14 cellular contexts compared by ENCODE assay signal in genomic region chr5:34005211-34005610, GRCh38. TPM values are rescaled to one million over a fixed set of nuclear protein-coding genes. Genes with fewer than 3 reads are reported as not detected.
DNase-seq lines count a peak whose midpoint lies in the region; ATAC-seq and TF ChIP-seq lines count a peak whose summit lies in the region.
"Had no signal": no experiment of that assay in that cellular context is flagged by ENCODE, and none has a peak within 500 bp of the region (broad histone marks: within the 10 kb centered on the region; RNA-seq: fewer than 3 reads in every experiment).

No MANE protein-coding gene starts in this region.

- ATAC-seq in omental fat pad (ENCODE audit: low FRiP score) = no peak
- ATAC-seq: left lobe of liver had no signal

- TF ChIP-seq CTCF in GM13977 (IDR thresholded peaks at IDR 0.05; ENCODE audit: extremely low read depth, insufficient read depth, missing control alignments) (no peak), omental fat pad (IDR thresholded peaks at IDR 0.05) (no peak)

- DNase-seq in NOMO-1 treated with DMSO at 0.1 percent for 48 hours (lab: John Stamatoyannopoulos, UW; ENCODE audit: unreplicated experiment) (peak; percentile 11), NOMO-1 treated with dmso at 0.1 percent for 144 hours (lab: John Stamatoyannopoulos, UW; ENCODE audit: unreplicated experiment) (no peak), GM13977 (ENCODE audit: low spot score) (peak; percentile 51), glomerular visceral epithelial cell (ENCODE audit: extremely low spot score) (peak; percentile 88), KG1 (lab: John Stamatoyannopoulos, UW) (no peak), omental fat pad (ENCODE audit: low spot score) (no peak)
- DNase-seq: activated CD4-positive, CD25-positive, alpha-beta regulatory T cell treated with anti-CD3 and anti-CD28 coated beads, Interleukin-2, amount 50 U/mL, for 72 hours; hypothalamus; NCI-H1105; ovary; SHP77 treated with DMSO at 0.1 percent for 48 hours had no signal

- in situ Hi-C loops in GM13977 (cut with MboI; ENCODE audit: low pct_unique_long_range_greater_than_20kb, low sequenced_read_pairs, unreplicated experiment) = no loop called here

RNA-seq across cellular contexts. Expression of gene AMACR, which starts 2.6 kb away (rescaled TPM):
- 10 to 100 TPM in 1 of 4 donors, 1 to 10 TPM in 3; 3.5 to 12.8 (median 6.1) TPM for total RNA-seq in omental fat pad

RNA-seq across cellular contexts. Expression of gene SLC45A2, which starts 20.7 kb away (rescaled TPM):
- under 1 TPM in 1 of 4 donors, not detected in 3; 0.19 TPM for total RNA-seq in omental fat pad
- total RNA-seq: cardiac muscle cell, urinary bladder had no signal

RNA-seq across cellular contexts. Expression of gene C1QTNF3, which starts 37.8 kb away (rescaled TPM):
- total RNA-seq in omental fat pad = 1 to 10 TPM; 2.0 to 8.2 (median 3.1) TPM

Comparison
In these comparisons a context has a peak if more than half of its experiments do, and no peak if none do; other contexts are left out.
1. DNase-seq: peak in NOMO-1 treated with DMSO at 0.1 percent for 48 hours (single experiment), GM13977 (single experiment) and glomerular visceral epithelial cell (single experiment); none in NOMO-1 treated with dmso at 0.1 percent for 144 hours (single experiment), KG1 (single experiment) and omental fat pad (single experiment).